8 cellular contexts compared by ENCODE assay signal in the genomic region with DNA sequence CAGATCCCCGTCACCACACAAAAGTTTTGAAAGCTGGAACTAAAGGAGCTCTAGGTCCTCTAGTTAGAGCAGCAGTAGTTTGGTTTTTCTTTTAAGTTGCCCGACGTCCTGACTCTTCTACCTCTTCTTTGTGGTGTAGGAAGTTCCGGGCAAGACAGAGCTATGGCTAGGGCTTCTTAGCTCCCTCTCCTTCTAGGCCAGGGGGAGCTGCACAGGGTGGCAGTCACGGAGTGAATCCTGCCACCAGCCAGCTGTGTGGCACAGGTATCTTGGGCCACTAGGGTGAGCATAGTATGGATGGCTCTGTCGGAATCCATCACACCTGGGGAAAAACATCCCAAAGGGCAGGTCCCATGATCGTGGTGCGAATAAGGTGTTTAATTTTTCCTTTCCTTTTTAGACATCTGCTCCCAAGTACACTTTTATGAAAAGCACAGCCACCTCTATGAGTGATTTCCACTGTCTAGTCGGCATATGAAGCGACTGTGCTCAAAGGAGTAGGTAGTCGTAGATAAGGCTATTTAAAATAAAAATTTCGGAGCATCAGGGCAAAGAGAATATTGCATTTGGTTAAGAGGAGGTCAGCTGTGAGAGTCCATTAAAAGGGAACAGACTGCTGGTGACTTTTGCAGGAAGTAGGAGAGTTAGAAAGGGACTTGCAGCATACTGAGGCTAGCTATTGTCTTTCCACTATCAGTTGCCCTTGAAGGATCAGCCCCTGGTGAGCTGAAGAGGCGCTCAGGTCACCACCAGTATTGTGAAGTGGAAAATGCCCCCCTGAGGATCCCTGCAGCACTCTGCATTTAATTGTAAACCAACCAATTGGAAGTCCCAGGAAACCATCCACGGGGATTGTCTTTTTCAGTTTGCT. TPM values are rescaled to one million over a fixed set of nuclear protein-coding genes. Genes with fewer than 3 reads are reported as not detected.
DNase-seq lines count a peak whose midpoint lies in the region; TF ChIP-seq lines count a peak whose summit lies in the region.

No MANE protein-coding gene starts in this region.

- in situ Hi-C loops in SK-MEL-5 (cut with HindIII; ENCODE audit: low pct_unique_long_range_greater_than_20kb, low sequenced_read_pairs), result no loop called here

- TF ChIP-seq CTCF in cardiac fibroblast (IDR thresholded peaks at IDR 0.05; ENCODE audit: low read depth, low read length), result no peak
- no peak for TF ChIP-seq CTCF in vagina (IDR thresholded peaks at IDR 0.05)
- no peak for TF ChIP-seq CTCF in tibial artery (IDR thresholded peaks at IDR 0.05)

- no peaks in the 10 kb centered on the region for H3K9me3 ChIP-seq in mesodermal cell (ENCODE audit: control insufficient read depth, low read length)
- H3K9me3 ChIP-seq in vagina, result no peaks in the 10 kb centered on the region
- no peaks in the 10 kb centered on the region for H3K9me3 ChIP-seq in tibial artery

- TF ChIP-seq POLR2A in vagina (IDR thresholded peaks at IDR 0.05), result no peak

- peak; percentile 25 for DNase-seq in activated naive CD4-positive, alpha-beta T cell treated with Interleukin-2 at 50 U/mL for 16 hours
- DNase-seq in activated naive CD4-positive, alpha-beta T cell (lab: John Stamatoyannopoulos, UW), result no peak
- DNase-seq in SK-MEL-5 (ENCODE audit: low read depth, low spot score), result peak; percentile 55
- DNase-seq in cardiac fibroblast (ENCODE audit: low read depth in 2 of 2), result peak; percentile 33 to 47
- DNase-seq in vagina (ENCODE audit: extremely low spot score in 2 of 2), result no peak
- DNase-seq in NOMO-1 treated with DMSO at 0.1 percent for 48 hours (lab: John Stamatoyannopoulos, UW; ENCODE audit: unreplicated experiment), result no peak
- no peak for DNase-seq in tibial artery

- no peak overlapping the region for H3K27ac ChIP-seq in mesodermal cell (ENCODE audit: low read depth, low read length, severe bottlenecking)
- H3K27ac ChIP-seq in vagina, result peak overlapping the region; percentile 91
- peak overlapping the region in 1 of 2 donors; percentile 81 for H3K27ac ChIP-seq in tibial artery

- no peaks in the 10 kb centered on the region for H3K36me3 ChIP-seq in mesodermal cell (ENCODE audit: control insufficient read depth, insufficient read depth, low read length)
- H3K36me3 ChIP-seq in vagina, result no peaks in the 10 kb centered on the region
- no peaks in the 10 kb centered on the region for H3K36me3 ChIP-seq in tibial artery

- peaks cover 4% of the 10 kb centered on the region for H3K4me1 ChIP-seq in mesodermal cell (ENCODE audit: control insufficient read depth, insufficient read depth, low read length, poor library complexity, severe bottlenecking)
- peaks cover 39% of the 10 kb centered on the region for H3K4me1 ChIP-seq in vagina
- H3K4me1 ChIP-seq in tibial artery, result peaks cover 0 to 41% (median 22%) of the 10 kb centered on the region in 4 donors

- H3K27me3 ChIP-seq in vagina, result no peaks in the 10 kb centered on the region
- no peaks in the 10 kb centered on the region for H3K27me3 ChIP-seq in tibial artery

- intact Hi-C loops in vagina (cut with DNase I) (no loop called here), tibial artery (cut with DNase I; ENCODE audit: low total_unique reads) (no loop called here)

- H3K4me3 ChIP-seq in cardiac fibroblast (replicated peaks in 1 of 2; ENCODE audit: low read depth in 2 of 2, low read length in 2 of 2) (peak overlapping the region; percentile 79 to 87), mesodermal cell (ENCODE audit: extremely low read depth, insufficient read depth, low read length, poor library complexity, severe bottlenecking) (peak overlapping the region; percentile 66), vagina (peak overlapping the region; percentile 71 to 93), tibial artery (peak overlapping the region in 1 of 2 donors; percentile 88)

- 35 to 37% methylated on average over 5 to 7 of the region's 14 CpGs for WGBS in mesodermal cell (ENCODE audit: insufficient coverage in 2 of 2), 2 experiments

RNA-seq across cellular contexts. Expression of gene PRKCA, which starts 2.1 kb away (rescaled TPM):
- 7.2 and 7.3 TPM in 2 replicates for total RNA-seq in SK-MEL-5 (2014; rRNA removed; shearing (Covaris generic))
- polyA plus RNA-seq in SK-MEL-5 (2015; cell fraction: cytosol; rRNA removed), result 10.8 and 13.2 TPM in 2 replicates
- 3.6 and 6.7 TPM in 2 replicates for polyA plus RNA-seq in SK-MEL-5 (2015; cell fraction: nucleus; rRNA removed)
- 11.3 TPM for polyA plus RNA-seq in mesodermal cell (2013, experiment 1 of 2)
- 10.9 TPM for polyA plus RNA-seq in mesodermal cell (2013, experiment 2 of 2)
- 15.5 TPM for total RNA-seq in vagina

Comparison
In these comparisons a context has a peak if more than half of its experiments do, and no peak if none do; other contexts are left out.
1. DNase-seq: peak in activated naive CD4-positive, alpha-beta T cell treated with Interleukin-2 at 50 U/mL for 16 hours (single experiment), SK-MEL-5 (single experiment) and cardiac fibroblast (2 of 2); none in activated naive CD4-positive, alpha-beta T cell (0 of 4), vagina (0 of 2), NOMO-1 treated with DMSO at 0.1 percent for 48 hours (single experiment) and tibial artery (0 of 2).